Comparison of ENCODE assay signal across 18 cellular contexts in the genomic region with DNA sequence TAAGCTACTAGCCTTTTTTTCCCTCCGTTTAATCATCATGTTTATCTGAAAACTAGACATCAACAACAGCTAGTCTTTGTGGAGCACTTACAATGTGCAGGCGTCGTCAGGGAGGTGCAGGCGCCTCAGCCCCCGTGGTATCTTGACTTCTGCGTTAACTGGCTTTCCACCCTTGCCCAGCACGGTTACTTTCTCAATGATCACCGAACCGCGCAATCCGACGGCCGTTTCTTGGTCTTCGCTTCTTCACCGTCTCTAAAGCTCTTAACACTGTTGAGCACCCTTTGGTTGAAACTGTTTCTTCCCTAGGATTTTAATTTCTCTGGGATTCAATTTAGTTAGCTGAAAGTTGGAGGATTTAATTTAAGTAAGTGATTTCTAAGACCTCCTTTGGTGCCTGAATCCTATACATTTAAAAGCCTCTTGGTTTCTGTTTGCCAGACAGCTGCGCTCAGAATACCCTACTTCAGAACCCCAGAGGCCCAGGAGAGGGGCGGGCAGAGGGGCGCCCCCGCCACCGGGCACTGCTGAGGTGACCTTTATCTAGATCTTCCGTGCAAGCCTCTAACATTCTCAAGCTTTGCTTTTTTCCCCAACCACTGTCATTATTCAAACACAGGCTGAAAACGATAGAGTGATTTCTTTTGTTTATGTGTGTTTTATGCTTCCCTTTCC. TPM values are rescaled to one million over a fixed set of nuclear protein-coding genes. Genes with fewer than 3 reads are reported as not detected.
DNase-seq lines count a peak whose midpoint lies in the region; ATAC-seq and TF ChIP-seq lines count a peak whose summit lies in the region.
"Had no signal": no experiment of that assay in that cellular context is flagged by ENCODE, and none has a peak within 500 bp of the region (broad histone marks: within the 10 kb centered on the region; RNA-seq: fewer than 3 reads in every experiment).

No MANE protein-coding gene starts in this region.

- H3K4me1 Mint-ChIP-seq in T-helper 17 cell = peaks cover 2% of the 10 kb centered on the region

- peak overlapping the region; percentile 28 for H3K4me3 Mint-ChIP-seq in T-helper 17 cell

- H3K27ac Mint-ChIP-seq in T-helper 17 cell = no peak overlapping the region

- H3K36me3 Mint-ChIP-seq in T-helper 17 cell (ENCODE audit: low read depth) = peaks cover 13% of the 10 kb centered on the region

- H3K27me3 Mint-ChIP-seq in T-helper 17 cell = peaks cover 76% of the 10 kb centered on the region

- H3K9me3 ChIP-seq in T-helper 17 cell (ENCODE audit: control insufficient read depth, low read length, poor library complexity, severe bottlenecking) = no peaks in the 10 kb centered on the region

- no peak for TF ChIP-seq CTCF in fibroblast of villous mesenchyme (IDR thresholded peaks at IDR 0.05; ENCODE audit: insufficient read depth, low read depth, low read length)
- no peak for TF ChIP-seq CTCF in retinal pigment epithelial cell (conservative IDR thresholded peaks at IDR 0.05; ENCODE audit: low read depth, low read length)

- ATAC-seq in T-helper 17 cell = no peak
- ATAC-seq: HCT116, Panc1, Right ventricle myocardium inferior had no signal

- DNase-seq in DMS79 treated with DMSO at 0.1 percent for 48 hours (lab: John Stamatoyannopoulos, UW) = peak; percentile 38
- DNase-seq in DMS79 (lab: John Stamatoyannopoulos, UW) = no peak
- DNase-seq in T-helper 17 cell = no peak
- no peak for DNase-seq in fibroblast of villous mesenchyme (ENCODE audit: low read depth)
- DNase-seq in retinal pigment epithelial cell (ENCODE audit: low read depth) = no peak
- no peak for DNase-seq in stimulated activated CD4-positive, alpha-beta T cell treated with anti-CD3 and anti-CD28 coated beads, Interleukin-4, amount 100 ng/mL, for 24 hours
- no peak for DNase-seq in amygdala (lab: John Stamatoyannopoulos, UW)
- no peak for DNase-seq in NCI-H1048 (lab: John Stamatoyannopoulos, UW)
- DNase-seq: C1 segment of cervical spinal cord, KG1, NCI-H1105, NCI-H187, NCI-H446 treated with DMSO at 0.1 percent for 48 hours, NCI-H748 treated with DMSO at 0.1 percent for 48 hours had no signal

- H3K4me3 ChIP-seq in fibroblast of villous mesenchyme (ENCODE audit: low read depth, low read length) = peak overlapping the region; percentile 34
- peak overlapping the region; percentile 19 for H3K4me3 ChIP-seq in retinal pigment epithelial cell (ENCODE audit: low read length)

RNA-seq across cellular contexts. Expression of a gene that starts 18.0 kb away (rescaled TPM):
- 1 to 10 TPM; 7.0 to 9.9 TPM for total RNA-seq in T-helper 17 cell
- 18.0 and 27.2 TPM in 2 replicates for total RNA-seq in fibroblast of villous mesenchyme

RNA-seq across cellular contexts. Expression of a gene that starts 35.1 kb away (rescaled TPM):
- total RNA-seq in T-helper 17 cell = not detected
- 0.86 and 2.9 TPM in 2 replicates for total RNA-seq in fibroblast of villous mesenchyme
- total RNA-seq: M059J had no signal
